1 cellular context compared by ENCODE assay signal in the genomic region with DNA sequence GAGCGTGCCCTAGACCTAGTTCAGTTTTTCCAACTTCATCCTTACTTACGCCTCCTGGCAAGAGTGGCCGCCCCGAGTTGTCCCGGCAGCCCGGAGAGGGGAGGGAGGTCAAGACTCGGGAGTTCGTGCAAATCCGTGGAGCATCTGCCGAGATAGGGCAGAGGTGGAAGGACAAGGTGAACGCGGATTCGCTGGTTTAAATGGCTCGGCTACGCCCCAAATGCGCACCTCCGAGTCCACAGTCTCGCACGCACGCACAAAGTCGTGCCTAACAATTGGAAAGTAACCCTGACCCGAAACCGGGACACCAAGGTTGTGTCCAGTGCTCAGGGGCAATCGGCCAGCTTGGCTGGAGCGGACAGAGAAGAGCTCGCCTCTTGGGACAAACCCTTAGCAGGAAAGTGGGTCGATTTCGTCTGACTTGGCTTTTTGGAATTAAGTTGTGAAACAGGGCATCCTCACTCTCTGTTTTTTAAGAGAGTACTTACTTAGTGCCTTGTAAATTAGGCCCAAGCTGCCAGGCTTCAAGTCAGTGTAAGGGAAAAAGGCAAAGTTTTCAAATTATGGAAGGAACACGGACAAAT.
TF ChIP-seq lines count a peak whose summit lies in the region.

No MANE protein-coding gene starts in this region.

TF ChIP-seq in GM12878, 131 proteins besides CTCF, POLR2A, EP300 and RAD21 (continued from another document and continues in another):
- TF ChIP-seq, protein P1, sequence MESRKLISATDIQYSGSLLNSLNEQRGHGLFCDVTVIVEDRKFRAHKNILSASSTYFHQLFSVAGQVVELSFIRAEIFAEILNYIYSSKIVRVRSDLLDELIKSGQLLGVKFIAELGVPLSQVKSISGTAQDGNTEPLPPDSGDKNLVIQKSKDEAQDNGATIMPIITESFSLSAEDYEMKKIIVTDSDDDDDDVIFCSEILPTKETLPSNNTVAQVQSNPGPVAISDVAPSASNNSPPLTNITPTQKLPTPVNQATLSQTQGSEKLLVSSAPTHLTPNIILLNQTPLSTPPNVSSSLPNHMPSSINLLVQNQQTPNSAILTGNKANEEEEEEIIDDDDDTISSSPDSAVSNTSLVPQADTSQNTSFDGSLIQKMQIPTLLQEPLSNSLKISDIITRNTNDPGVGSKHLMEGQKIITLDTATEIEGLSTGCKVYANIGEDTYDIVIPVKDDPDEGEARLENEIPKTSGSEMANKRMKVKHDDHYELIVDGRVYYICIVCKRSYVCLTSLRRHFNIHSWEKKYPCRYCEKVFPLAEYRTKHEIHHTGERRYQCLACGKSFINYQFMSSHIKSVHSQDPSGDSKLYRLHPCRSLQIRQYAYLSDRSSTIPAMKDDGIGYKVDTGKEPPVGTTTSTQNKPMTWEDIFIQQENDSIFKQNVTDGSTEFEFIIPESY (IDR thresholded peaks at IDR 0.05), result no peak
- TF ChIP-seq NR2F1 (conservative IDR thresholded peaks at IDR 0.05) (0 out of 2 replicates have a peak, but pooled peaks have one; percentile 31), IRF4 (IDR thresholded peaks at IDR 0.05; ENCODE audit: low read depth, low read length) (peak; percentile 6; the same call in 1 of the 2 replicates), GATAD2B (conservative IDR thresholded peaks at IDR 0.05; ENCODE audit: low read depth) (peak; percentile 64), MEF2A (IDR thresholded peaks at IDR 0.05; ENCODE audit: insufficient read depth, low read depth, low read length) (0 out of 2 replicates have a peak, but pooled peaks have one; percentile 27), EED (IDR thresholded peaks at IDR 0.05; ENCODE audit: low read depth) (0 out of 2 replicates have a peak, but pooled peaks have one; percentile 17), PAX8 (IDR thresholded peaks at IDR 0.05) (no peak), SMARCA5 (IDR thresholded peaks at IDR 0.05) (no peak), LARP7 (IDR thresholded peaks at IDR 0.05) (0 out of 2 replicates have a peak, but pooled peaks have one; percentile 25), FOS (IDR thresholded peaks at IDR 0.05; ENCODE audit: borderline replicate concordance, extremely low read depth, insufficient read length) (no peak), CBX3 (IDR thresholded peaks at IDR 0.05; ENCODE audit: borderline replicate concordance, low read depth) (no peak), NFXL1 (IDR thresholded peaks at IDR 0.05; ENCODE audit: borderline replicate concordance) (no peak), HCFC1 (IDR thresholded peaks at IDR 0.05; ENCODE audit: low read length) (0 out of 2 replicates have a peak, but pooled peaks have one; percentile 3), NFIC (IDR thresholded peaks at IDR 0.05; ENCODE audit: low read depth, low read length) (no peak), NBN (IDR thresholded peaks at IDR 0.05) (no peak), NR2C2 (IDR thresholded peaks at IDR 0.05; ENCODE audit: borderline replicate concordance, control insufficient read depth, insufficient read length, low read depth) (no peak), EGR1 (IDR thresholded peaks at IDR 0.05; ENCODE audit: borderline replicate concordance in 1 of 2, low read depth in 2 of 2, low read length in 2 of 2) (peak in 1 of 2 experiments; percentile 10; a peak in 1 of 3 replicates), DPF2 (IDR thresholded peaks at IDR 0.05) (no peak), KLF5 (IDR thresholded peaks at IDR 0.05; ENCODE audit: partially characterized antibody) (no peak), ATF7 (IDR thresholded peaks at IDR 0.05; ENCODE audit: low read depth) (no peak), ZNF207 (IDR thresholded peaks at IDR 0.05; ENCODE audit: borderline replicate concordance) (no peak), SUPT20H (IDR thresholded peaks at IDR 0.05; ENCODE audit: borderline replicate concordance, control insufficient read depth, low read depth, low read length) (no peak), CHD4 (IDR thresholded peaks at IDR 0.05) (no peak), TAF1 (IDR thresholded peaks at IDR 0.05; ENCODE audit: borderline replicate concordance, low read depth, low read length) (0 out of 2 replicates have a peak, but pooled peaks have one; percentile 27), CREB1 (IDR thresholded peaks at IDR 0.05; ENCODE audit: low read depth) (peak; percentile 5; the same call in 1 of the 2 replicates), MXI1 (IDR thresholded peaks at IDR 0.05; ENCODE audit: low read depth, low read length) (no peak), RELA (IDR thresholded peaks at IDR 0.05; ENCODE audit: borderline replicate concordance, partially characterized antibody) (no peak), ZSCAN29 (IDR thresholded peaks at IDR 0.05) (no peak), YY1 (IDR thresholded peaks at IDR 0.05; ENCODE audit: low read depth, low read length) (no peak), TCF3 (IDR thresholded peaks at IDR 0.05; ENCODE audit: borderline replicate concordance, insufficient read depth, low read depth, low read length) (0 out of 2 replicates have a peak, but pooled peaks have one; percentile 2)
- TF ChIP-seq, protein P2, sequence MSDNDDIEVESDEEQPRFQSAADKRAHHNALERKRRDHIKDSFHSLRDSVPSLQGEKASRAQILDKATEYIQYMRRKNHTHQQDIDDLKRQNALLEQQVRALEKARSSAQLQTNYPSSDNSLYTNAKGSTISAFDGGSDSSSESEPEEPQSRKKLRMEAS (IDR thresholded peaks at IDR 0.05; ENCODE audit: low read depth, low read length), result no peak
- TF ChIP-seq, protein P3, sequence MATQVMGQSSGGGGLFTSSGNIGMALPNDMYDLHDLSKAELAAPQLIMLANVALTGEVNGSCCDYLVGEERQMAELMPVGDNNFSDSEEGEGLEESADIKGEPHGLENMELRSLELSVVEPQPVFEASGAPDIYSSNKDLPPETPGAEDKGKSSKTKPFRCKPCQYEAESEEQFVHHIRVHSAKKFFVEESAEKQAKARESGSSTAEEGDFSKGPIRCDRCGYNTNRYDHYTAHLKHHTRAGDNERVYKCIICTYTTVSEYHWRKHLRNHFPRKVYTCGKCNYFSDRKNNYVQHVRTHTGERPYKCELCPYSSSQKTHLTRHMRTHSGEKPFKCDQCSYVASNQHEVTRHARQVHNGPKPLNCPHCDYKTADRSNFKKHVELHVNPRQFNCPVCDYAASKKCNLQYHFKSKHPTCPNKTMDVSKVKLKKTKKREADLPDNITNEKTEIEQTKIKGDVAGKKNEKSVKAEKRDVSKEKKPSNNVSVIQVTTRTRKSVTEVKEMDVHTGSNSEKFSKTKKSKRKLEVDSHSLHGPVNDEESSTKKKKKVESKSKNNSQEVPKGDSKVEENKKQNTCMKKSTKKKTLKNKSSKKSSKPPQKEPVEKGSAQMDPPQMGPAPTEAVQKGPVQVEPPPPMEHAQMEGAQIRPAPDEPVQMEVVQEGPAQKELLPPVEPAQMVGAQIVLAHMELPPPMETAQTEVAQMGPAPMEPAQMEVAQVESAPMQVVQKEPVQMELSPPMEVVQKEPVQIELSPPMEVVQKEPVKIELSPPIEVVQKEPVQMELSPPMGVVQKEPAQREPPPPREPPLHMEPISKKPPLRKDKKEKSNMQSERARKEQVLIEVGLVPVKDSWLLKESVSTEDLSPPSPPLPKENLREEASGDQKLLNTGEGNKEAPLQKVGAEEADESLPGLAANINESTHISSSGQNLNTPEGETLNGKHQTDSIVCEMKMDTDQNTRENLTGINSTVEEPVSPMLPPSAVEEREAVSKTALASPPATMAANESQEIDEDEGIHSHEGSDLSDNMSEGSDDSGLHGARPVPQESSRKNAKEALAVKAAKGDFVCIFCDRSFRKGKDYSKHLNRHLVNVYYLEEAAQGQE (IDR thresholded peaks at IDR 0.05; ENCODE audit: low read depth, low read length), result no peak
- TF ChIP-seq, protein P4, sequence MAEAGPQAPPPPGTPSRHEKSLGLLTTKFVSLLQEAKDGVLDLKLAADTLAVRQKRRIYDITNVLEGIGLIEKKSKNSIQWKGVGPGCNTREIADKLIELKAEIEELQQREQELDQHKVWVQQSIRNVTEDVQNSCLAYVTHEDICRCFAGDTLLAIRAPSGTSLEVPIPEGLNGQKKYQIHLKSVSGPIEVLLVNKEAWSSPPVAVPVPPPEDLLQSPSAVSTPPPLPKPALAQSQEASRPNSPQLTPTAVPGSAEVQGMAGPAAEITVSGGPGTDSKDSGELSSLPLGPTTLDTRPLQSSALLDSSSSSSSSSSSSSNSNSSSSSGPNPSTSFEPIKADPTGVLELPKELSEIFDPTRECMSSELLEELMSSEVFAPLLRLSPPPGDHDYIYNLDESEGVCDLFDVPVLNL (IDR thresholded peaks at IDR 0.05; ENCODE audit: low read depth, low read length), result no peak
- TF ChIP-seq, protein P5, sequence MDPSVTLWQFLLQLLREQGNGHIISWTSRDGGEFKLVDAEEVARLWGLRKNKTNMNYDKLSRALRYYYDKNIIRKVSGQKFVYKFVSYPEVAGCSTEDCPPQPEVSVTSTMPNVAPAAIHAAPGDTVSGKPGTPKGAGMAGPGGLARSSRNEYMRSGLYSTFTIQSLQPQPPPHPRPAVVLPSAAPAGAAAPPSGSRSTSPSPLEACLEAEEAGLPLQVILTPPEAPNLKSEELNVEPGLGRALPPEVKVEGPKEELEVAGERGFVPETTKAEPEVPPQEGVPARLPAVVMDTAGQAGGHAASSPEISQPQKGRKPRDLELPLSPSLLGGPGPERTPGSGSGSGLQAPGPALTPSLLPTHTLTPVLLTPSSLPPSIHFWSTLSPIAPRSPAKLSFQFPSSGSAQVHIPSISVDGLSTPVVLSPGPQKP (IDR thresholded peaks at IDR 0.05; ENCODE audit: low read depth, low read length), result no peak
- TF ChIP-seq, protein P6, sequence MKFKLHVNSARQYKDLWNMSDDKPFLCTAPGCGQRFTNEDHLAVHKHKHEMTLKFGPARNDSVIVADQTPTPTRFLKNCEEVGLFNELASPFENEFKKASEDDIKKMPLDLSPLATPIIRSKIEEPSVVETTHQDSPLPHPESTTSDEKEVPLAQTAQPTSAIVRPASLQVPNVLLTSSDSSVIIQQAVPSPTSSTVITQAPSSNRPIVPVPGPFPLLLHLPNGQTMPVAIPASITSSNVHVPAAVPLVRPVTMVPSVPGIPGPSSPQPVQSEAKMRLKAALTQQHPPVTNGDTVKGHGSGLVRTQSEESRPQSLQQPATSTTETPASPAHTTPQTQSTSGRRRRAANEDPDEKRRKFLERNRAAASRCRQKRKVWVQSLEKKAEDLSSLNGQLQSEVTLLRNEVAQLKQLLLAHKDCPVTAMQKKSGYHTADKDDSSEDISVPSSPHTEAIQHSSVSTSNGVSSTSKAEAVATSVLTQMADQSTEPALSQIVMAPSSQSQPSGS (IDR thresholded peaks at IDR 0.05; ENCODE audit: low read length), result no peak
- TF ChIP-seq, protein P7, sequence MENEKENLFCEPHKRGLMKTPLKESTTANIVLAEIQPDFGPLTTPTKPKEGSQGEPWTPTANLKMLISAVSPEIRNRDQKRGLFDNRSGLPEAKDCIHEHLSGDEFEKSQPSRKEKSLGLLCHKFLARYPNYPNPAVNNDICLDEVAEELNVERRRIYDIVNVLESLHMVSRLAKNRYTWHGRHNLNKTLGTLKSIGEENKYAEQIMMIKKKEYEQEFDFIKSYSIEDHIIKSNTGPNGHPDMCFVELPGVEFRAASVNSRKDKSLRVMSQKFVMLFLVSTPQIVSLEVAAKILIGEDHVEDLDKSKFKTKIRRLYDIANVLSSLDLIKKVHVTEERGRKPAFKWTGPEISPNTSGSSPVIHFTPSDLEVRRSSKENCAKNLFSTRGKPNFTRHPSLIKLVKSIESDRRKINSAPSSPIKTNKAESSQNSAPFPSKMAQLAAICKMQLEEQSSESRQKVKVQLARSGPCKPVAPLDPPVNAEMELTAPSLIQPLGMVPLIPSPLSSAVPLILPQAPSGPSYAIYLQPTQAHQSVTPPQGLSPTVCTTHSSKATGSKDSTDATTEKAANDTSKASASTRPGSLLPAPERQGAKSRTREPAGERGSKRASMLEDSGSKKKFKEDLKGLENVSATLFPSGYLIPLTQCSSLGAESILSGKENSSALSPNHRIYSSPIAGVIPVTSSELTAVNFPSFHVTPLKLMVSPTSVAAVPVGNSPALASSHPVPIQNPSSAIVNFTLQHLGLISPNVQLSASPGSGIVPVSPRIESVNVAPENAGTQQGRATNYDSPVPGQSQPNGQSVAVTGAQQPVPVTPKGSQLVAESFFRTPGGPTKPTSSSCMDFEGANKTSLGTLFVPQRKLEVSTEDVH (IDR thresholded peaks at IDR 0.05; ENCODE audit: low read depth, partially characterized antibody), result no peak
- TF ChIP-seq, protein P8, sequence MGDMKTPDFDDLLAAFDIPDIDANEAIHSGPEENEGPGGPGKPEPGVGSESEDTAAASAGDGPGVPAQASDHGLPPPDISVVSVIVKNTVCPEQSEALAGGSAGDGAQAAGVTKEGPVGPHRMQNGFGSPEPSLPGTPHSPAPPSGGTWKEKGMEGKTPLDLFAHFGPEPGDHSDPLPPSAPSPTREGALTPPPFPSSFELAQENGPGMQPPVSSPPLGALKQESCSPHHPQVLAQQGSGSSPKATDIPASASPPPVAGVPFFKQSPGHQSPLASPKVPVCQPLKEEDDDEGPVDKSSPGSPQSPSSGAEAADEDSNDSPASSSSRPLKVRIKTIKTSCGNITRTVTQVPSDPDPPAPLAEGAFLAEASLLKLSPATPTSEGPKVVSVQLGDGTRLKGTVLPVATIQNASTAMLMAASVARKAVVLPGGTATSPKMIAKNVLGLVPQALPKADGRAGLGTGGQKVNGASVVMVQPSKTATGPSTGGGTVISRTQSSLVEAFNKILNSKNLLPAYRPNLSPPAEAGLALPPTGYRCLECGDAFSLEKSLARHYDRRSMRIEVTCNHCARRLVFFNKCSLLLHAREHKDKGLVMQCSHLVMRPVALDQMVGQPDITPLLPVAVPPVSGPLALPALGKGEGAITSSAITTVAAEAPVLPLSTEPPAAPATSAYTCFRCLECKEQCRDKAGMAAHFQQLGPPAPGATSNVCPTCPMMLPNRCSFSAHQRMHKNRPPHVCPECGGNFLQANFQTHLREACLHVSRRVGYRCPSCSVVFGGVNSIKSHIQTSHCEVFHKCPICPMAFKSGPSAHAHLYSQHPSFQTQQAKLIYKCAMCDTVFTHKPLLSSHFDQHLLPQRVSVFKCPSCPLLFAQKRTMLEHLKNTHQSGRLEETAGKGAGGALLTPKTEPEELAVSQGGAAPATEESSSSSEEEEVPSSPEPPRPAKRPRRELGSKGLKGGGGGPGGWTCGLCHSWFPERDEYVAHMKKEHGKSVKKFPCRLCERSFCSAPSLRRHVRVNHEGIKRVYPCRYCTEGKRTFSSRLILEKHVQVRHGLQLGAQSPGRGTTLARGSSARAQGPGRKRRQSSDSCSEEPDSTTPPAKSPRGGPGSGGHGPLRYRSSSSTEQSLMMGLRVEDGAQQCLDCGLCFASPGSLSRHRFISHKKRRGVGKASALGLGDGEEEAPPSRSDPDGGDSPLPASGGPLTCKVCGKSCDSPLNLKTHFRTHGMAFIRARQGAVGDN (IDR thresholded peaks at IDR 0.05), result peak; percentile 36; the same call in 1 of the 2 replicates
